Comparison of ENCODE assay signal across 30 cellular contexts in genomic region chr12:23253191-23253590, GRCh38.
"Had no signal": no experiment of that assay in that cellular context is flagged by ENCODE, and none has a peak within 500 bp of the region (broad histone marks: within the 10 kb centered on the region; RNA-seq: fewer than 3 reads in every experiment).

No MANE protein-coding gene starts in this region.

- FAIRE-seq: islet of Langerhans had no signal

- H3K27me3 Mint-ChIP-seq: activated CD8-positive, alpha-beta memory T cell treated with anti-CD3 and anti-CD28 coated beads, Interleukin-2, amount 10 ng/mL, durations not matched to agents 7 days and 5 days; activated CD8-positive, alpha-beta T cell treated with anti-CD3 and anti-CD28 coated beads for 36 hours; activated naive CD8-positive, alpha-beta T cell treated with anti-CD3 and anti-CD28 coated beads, Interleukin-2, amount 50 U/mL, for 24 hours; brain; dendritic cell treated with granulocyte-macrophage colony-stimulating factor and Interleukin-4, amounts not matched to agents 40 ng/mL and 50 ng/mL, for 4 days; stimulated activated naive B cell treated with anti-CD40 and anti-IgM and Interleukin-4, amounts not matched to agents 10 μg/mL and 1 μg/mL and 100 μg/mL, for 72 hours had no signal

- H3K4me3 ChIP-seq: lower lobe of right lung, mucosa of descending colon, sigmoid colon, smooth muscle cell, transverse colon, uterus had no signal

- H3K4me2 ChIP-seq: smooth muscle cell had no signal

- H3K27ac Mint-ChIP-seq: activated B cell treated with CpG ODN at 0.5 μM for 24 hours; activated CD8-positive, alpha-beta memory T cell treated with anti-CD3 and anti-CD28 coated beads, Interleukin-2, amount 10 ng/mL, durations not matched to agents 7 days and 5 days; activated CD8-positive, alpha-beta T cell treated with anti-CD3 and anti-CD28 coated beads for 36 hours; activated naive CD8-positive, alpha-beta T cell treated with anti-CD3 and anti-CD28 coated beads, Interleukin-2, amount 50 U/mL, for 24 hours; activated T-helper 1 cell treated with anti-CD3 and anti-CD28 coated beads, Interleukin-12 subunit alpha, Interleukin-12 subunit beta, Interleukin-2, Interleukin-4 antibody, amounts not matched to agents 30 ng/mL and 10 ng/mL and 1 ng/mL, durations not matched to agents 14 hours and 24 hours and 36 hours; brain; dendritic cell treated with granulocyte-macrophage colony-stimulating factor and Interleukin-4, amounts not matched to agents 40 ng/mL and 50 ng/mL, for 4 days; nephron progenitor cell; stimulated activated naive B cell treated with anti-CD40 and anti-IgM and Interleukin-4, amounts not matched to agents 10 μg/mL and 1 μg/mL and 100 μg/mL, for 72 hours; T-helper 1 cell treated with Interleukin-12 subunit alpha and Interleukin-12 subunit beta and Interleukin-4 antibody, amounts not matched to agents 30 μg/mL and 1 μg/mL, for 36 hours had no signal

- H3K36me3 ChIP-seq: lower lobe of right lung, sigmoid colon, transverse colon, uterus had no signal

- H3K36me3 Mint-ChIP-seq: activated CD8-positive, alpha-beta memory T cell treated with anti-CD3 and anti-CD28 coated beads, Interleukin-2, amount 10 ng/mL, durations not matched to agents 7 days and 5 days; brain; stimulated activated naive B cell treated with anti-CD40 and anti-IgM and Interleukin-4, amounts not matched to agents 10 μg/mL and 1 μg/mL and 100 μg/mL, for 72 hours had no signal

- H3K4me1 Mint-ChIP-seq: activated B cell treated with CpG ODN at 0.5 μM for 24 hours; activated CD8-positive, alpha-beta memory T cell treated with anti-CD3 and anti-CD28 coated beads, Interleukin-2, amount 10 ng/mL, durations not matched to agents 7 days and 5 days; activated naive CD8-positive, alpha-beta T cell treated with anti-CD3 and anti-CD28 coated beads, Interleukin-2, amount 50 U/mL, for 24 hours; brain; nephron progenitor cell; stimulated activated naive B cell treated with anti-CD40 and anti-IgM and Interleukin-4, amounts not matched to agents 10 μg/mL and 1 μg/mL and 100 μg/mL, for 72 hours had no signal

- DNase-seq: activated B cell treated with CpG ODN at 0.5 μM for 24 hours; activated CD4-positive, alpha-beta T cell treated with anti-CD3 and anti-CD28 coated beads for 48 hours; activated CD8-positive, alpha-beta memory T cell treated with anti-CD3 and anti-CD28 coated beads, Interleukin-2, amount 10 ng/mL, durations not matched to agents 7 days and 5 days; activated CD8-positive, alpha-beta T cell treated with anti-CD3 and anti-CD28 coated beads for 36 hours; activated gamma-delta T cell; activated naive CD4-positive, alpha-beta T cell treated with anti-CD3 and anti-CD28 coated beads, Interleukin-2, amount 50 U/mL, for 16 hours; activated naive CD8-positive, alpha-beta T cell treated with anti-CD3 and anti-CD28 coated beads, Interleukin-2, amount 50 U/mL, for 24 hours; activated T-cell treated with anti-CD3 and anti-CD28 coated beads for 4 hours; caudate nucleus; effector CD4-positive, alpha-beta T cell; foreskin melanocyte; hypothalamus; left colon; lower lobe of right lung; mesendoderm; mucosa of descending colon; nephron progenitor cell; nucleus accumbens; sigmoid colon; stimulated activated CD4-positive, alpha-beta T cell treated with anti-CD3 and anti-CD28 coated beads, Interleukin-15, amount 100 ng/mL, for 24 hours; stimulated activated naive B cell treated with anti-CD40 and anti-IgM and Interleukin-4, amounts not matched to agents 10 μg/mL and 1 μg/mL and 100 μg/mL, for 72 hours; T1000; transverse colon; uterus had no signal

- H3K27ac ChIP-seq: lower lobe of right lung, sigmoid colon, transverse colon, uterus had no signal

- ATAC-seq: activated CD8-positive, alpha-beta memory T cell treated with anti-CD3 and anti-CD28 coated beads, Interleukin-2, amount 10 ng/mL, durations not matched to agents 7 days and 5 days; activated CD8-positive, alpha-beta T cell treated with anti-CD3 and anti-CD28 coated beads for 36 hours; activated naive CD8-positive, alpha-beta T cell treated with anti-CD3 and anti-CD28 coated beads, Interleukin-2, amount 50 U/mL, for 24 hours; left colon; lower lobe of right lung; mucosa of descending colon; stimulated activated naive B cell treated with anti-CD40 and anti-IgM and Interleukin-4, amounts not matched to agents 10 μg/mL and 1 μg/mL and 100 μg/mL, for 72 hours had no signal

- H3K4me3 Mint-ChIP-seq: activated B cell treated with CpG ODN at 0.5 μM for 24 hours; activated CD8-positive, alpha-beta memory T cell treated with anti-CD3 and anti-CD28 coated beads, Interleukin-2, amount 10 ng/mL, durations not matched to agents 7 days and 5 days; activated CD8-positive, alpha-beta T cell treated with anti-CD3 and anti-CD28 coated beads for 36 hours; activated naive CD8-positive, alpha-beta T cell treated with anti-CD3 and anti-CD28 coated beads, Interleukin-2, amount 50 U/mL, for 24 hours; activated T-helper 1 cell treated with anti-CD3 and anti-CD28 coated beads, Interleukin-12 subunit alpha, Interleukin-12 subunit beta, Interleukin-2, Interleukin-4 antibody, amounts not matched to agents 30 ng/mL and 10 ng/mL and 1 ng/mL, durations not matched to agents 14 hours and 24 hours and 36 hours; brain; dendritic cell treated with granulocyte-macrophage colony-stimulating factor and Interleukin-4, amounts not matched to agents 40 ng/mL and 50 ng/mL, for 4 days; nephron progenitor cell; stimulated activated naive B cell treated with anti-CD40 and anti-IgM and Interleukin-4, amounts not matched to agents 10 μg/mL and 1 μg/mL and 100 μg/mL, for 72 hours; T-helper 1 cell treated with Interleukin-12 subunit alpha and Interleukin-12 subunit beta and Interleukin-4 antibody, amounts not matched to agents 30 μg/mL and 1 μg/mL, for 36 hours had no signal

- H3K9me3 Mint-ChIP-seq: activated B cell treated with CpG ODN at 0.5 μM for 24 hours; activated T-helper 1 cell treated with anti-CD3 and anti-CD28 coated beads, Interleukin-12 subunit alpha, Interleukin-12 subunit beta, Interleukin-2, Interleukin-4 antibody, amounts not matched to agents 30 ng/mL and 10 ng/mL and 1 ng/mL, durations not matched to agents 14 hours and 24 hours and 36 hours; stimulated activated naive B cell treated with anti-CD40 and anti-IgM and Interleukin-4, amounts not matched to agents 10 μg/mL and 1 μg/mL and 100 μg/mL, for 72 hours had no signal

- H3K9me3 ChIP-seq: lower lobe of right lung, mucosa of descending colon, sigmoid colon, transverse colon, uterus had no signal

- H3K27me3 ChIP-seq: sigmoid colon, transverse colon, uterus had no signal

- H3K4me1 ChIP-seq: lower lobe of right lung, sigmoid colon, transverse colon, uterus had no signal
